ENCODE assay signal across 16 cellular contexts in the genomic region with DNA sequence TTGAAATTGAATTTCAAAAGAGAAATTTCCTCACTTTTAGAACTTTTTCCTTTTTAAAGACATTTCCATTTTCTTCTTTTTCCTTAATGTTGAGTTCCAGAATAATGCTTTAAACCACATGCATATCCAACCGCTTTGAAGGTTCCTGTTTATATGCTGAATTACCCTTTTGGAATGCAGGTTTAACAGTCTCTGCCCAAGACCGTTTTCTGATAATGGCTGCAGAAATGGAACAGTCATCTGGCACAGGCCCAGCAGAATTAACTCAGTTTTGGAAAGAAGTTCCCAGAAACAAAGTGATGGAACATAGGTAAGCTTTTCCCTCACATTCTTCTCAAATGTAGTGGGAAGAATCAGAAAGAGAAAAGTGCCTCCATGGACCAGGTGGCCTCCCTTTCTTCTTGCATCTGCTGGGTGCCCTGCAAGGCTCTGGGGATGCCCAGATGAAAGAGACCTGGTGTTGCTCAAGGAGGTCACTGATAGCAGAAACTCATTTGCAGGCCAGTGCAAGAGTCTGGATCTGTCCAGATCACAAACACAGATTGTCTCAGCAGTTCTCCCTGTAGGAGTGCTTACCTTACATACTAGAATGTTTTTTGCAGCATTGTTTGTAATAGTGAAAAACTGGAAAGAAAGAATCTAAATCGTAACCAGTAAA. TPM values are rescaled to one million over a fixed set of nuclear protein-coding genes. Genes with fewer than 3 reads are reported as not detected.
DNase-seq lines count a peak whose midpoint lies in the region; ATAC-seq and TF ChIP-seq lines count a peak whose summit lies in the region.
"Had no signal": no experiment of that assay in that cellular context is flagged by ENCODE, and none has a peak within 500 bp of the region (broad histone marks: within the 10 kb centered on the region; RNA-seq: fewer than 3 reads in every experiment).

No MANE protein-coding gene starts in this region.

- TF ChIP-seq CTCF in astrocyte of the spinal cord (IDR thresholded peaks at IDR 0.05; ENCODE audit: low read depth, low read length), result no peak

- ATAC-seq in sciatic nerve, result no peak
- no peak for ATAC-seq in HG03135 (IDR thresholded peaks at IDR 0.05; ENCODE audit: unreplicated experiment)
- ATAC-seq in GM21529 (IDR thresholded peaks at IDR 0.05; ENCODE audit: unreplicated experiment), result no peak
- ATAC-seq: left lobe of liver had no signal

- intact Hi-C loops in sciatic nerve (cut with DNase I), result loop anchor here (10.0 kb wide), 1 partner anchor 779 kb away; no protein-coding TSS in a partner anchor

- in situ Hi-C loops in astrocyte of the spinal cord (cut with HindIII; ENCODE audit: low sequenced_read_pairs), result no loop called here

- DNase-seq in AG08396 (ENCODE audit: low spot score) (peak; percentile 4), LHCN-M2 (ENCODE audit: low read depth) (peak; percentile 60), astrocyte of the spinal cord (ENCODE audit: low read depth, low spot score) (peak; percentile 78), kidney glomerular epithelial cell (lab: John Stamatoyannopoulos, UW) (peak; percentile 0), sciatic nerve (ENCODE audit: low spot score) (no peak)
- DNase-seq in stimulated activated CD4-positive, alpha-beta T cell treated with anti-CD3 and anti-CD28 coated beads, Interleukin-4, amount 100 ng/mL, for 24 hours, result no peak
- DNase-seq: activated CD4-positive, alpha-beta T cell treated with anti-CD3 and anti-CD28 coated beads, Interleukin-2, amount 50 U/mL, for 48 hours; cortex of kidney; DMS53; NCI-H2081 treated with DMSO at 0.1 percent for 48 hours; NCI-H526 had no signal

- no peak overlapping the region for H3K4me3 ChIP-seq in astrocyte of the spinal cord (ENCODE audit: low read depth, low read length)
- H3K4me3 ChIP-seq: BLaER1 treated with 17β-estradiol and CSF1 and Interleukin-3, amounts not matched to agents 10 nM and 100 nM; vagina had no signal

RNA-seq across cellular contexts. Expression of a gene that starts 42.9 kb away (rescaled TPM):
- 9.8 and 11.3 TPM in 2 replicates for total RNA-seq in LHCN-M2 (2014; rRNA removed)
- 5.2 TPM for polyA plus RNA-seq in LHCN-M2 (2012)
- 39.5 TPM for total RNA-seq in sciatic nerve

RNA-seq across cellular contexts. Expression of a gene that starts 43.3 kb away (rescaled TPM):
- total RNA-seq in LHCN-M2 (2014; rRNA removed) (6.2 and 8.3 TPM in 2 replicates), sciatic nerve (6.8 TPM)
- 1.3 TPM for polyA plus RNA-seq in LHCN-M2 (2012)

Comparison
In these comparisons a context has a peak if more than half of its experiments do, and no peak if none do; other contexts are left out.
1. DNase-seq: peak in AG08396 (single experiment), LHCN-M2 (single experiment), astrocyte of the spinal cord (single experiment) and kidney glomerular epithelial cell (single experiment); none in sciatic nerve (single experiment) and stimulated activated CD4-positive, alpha-beta T cell treated with anti-CD3 and anti-CD28 coated beads, Interleukin-4, amount 100 ng/mL, for 24 hours (single experiment).